In genomic region chr7:2571409-2571808, GRCh38 we compare ENCODE assay signal across 2 cellular contexts.
A peak's percentile ranks its signal among the peaks of the same experiment; 100 is the strongest.
TF ChIP-seq lines count a peak whose summit lies in the region.

No MANE protein-coding gene starts in this region.

TF ChIP-seq in K562, 482 proteins besides CTCF, POLR2A, EP300 and RAD21:
- TF ChIP-seq, protein P1, sequence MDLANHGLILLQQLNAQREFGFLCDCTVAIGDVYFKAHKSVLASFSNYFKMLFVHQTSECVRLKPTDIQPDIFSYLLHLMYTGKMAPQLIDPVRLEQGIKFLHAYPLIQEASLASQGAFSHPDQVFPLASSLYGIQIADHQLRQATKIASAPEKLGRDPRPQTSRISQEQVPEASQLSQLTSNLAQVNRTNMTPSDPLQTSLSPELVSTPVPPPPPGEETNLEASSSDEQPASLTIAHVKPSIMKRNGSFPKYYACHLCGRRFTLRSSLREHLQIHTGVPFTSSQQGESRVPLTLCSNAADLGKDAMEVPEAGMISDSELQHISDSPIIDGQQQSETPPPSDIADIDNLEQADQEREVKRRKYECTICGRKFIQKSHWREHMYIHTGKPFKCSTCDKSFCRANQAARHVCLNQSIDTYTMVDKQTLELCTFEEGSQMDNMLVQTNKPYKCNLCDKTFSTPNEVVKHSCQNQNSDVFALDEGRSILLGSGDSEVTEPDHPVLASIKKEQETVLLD (IDR thresholded peaks at IDR 0.05): no peak
- no peak for TF ChIP-seq KAT7 (CRISPR knock-in tag; IDR thresholded peaks at IDR 0.05; ENCODE audit: borderline replicate concordance)
- TF ChIP-seq, protein P2, sequence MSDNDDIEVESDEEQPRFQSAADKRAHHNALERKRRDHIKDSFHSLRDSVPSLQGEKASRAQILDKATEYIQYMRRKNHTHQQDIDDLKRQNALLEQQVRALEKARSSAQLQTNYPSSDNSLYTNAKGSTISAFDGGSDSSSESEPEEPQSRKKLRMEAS (CRISPR knock-in tag; IDR thresholded peaks at IDR 0.05): peak; percentile 54; the same call in 1 of the 2 replicates

TF ChIP-seq in SK-N-SH treated with all-trans-retinoic acid at 6 μM for 48 hours, 23 proteins besides CTCF, POLR2A, EP300 and RAD21:
- TF ChIP-seq ZNF70 (CRISPR knock-in tag; IDR thresholded peaks at IDR 0.05) (no peak), RARB (CRISPR knock-in tag; IDR thresholded peaks at IDR 0.05) (no peak), GLIS3 (CRISPR knock-in tag; IDR thresholded peaks at IDR 0.05) (no peak), CSDC2 (CRISPR knock-in tag; IDR thresholded peaks at IDR 0.05) (no peak), OSR1 (CRISPR knock-in tag; IDR thresholded peaks at IDR 0.05) (no peak), ISL1 (CRISPR knock-in tag; IDR thresholded peaks at IDR 0.05) (no peak), ZFP30 (CRISPR knock-in tag; IDR thresholded peaks at IDR 0.05) (no peak), SNAI2 (CRISPR knock-in tag; IDR thresholded peaks at IDR 0.05) (no peak), TOX (CRISPR knock-in tag; IDR thresholded peaks at IDR 0.05; ENCODE audit: borderline replicate concordance) (no peak), BACH2 (CRISPR knock-in tag; IDR thresholded peaks at IDR 0.05; ENCODE audit: borderline replicate concordance) (no peak), ARNTL (CRISPR knock-in tag; IDR thresholded peaks at IDR 0.05; ENCODE audit: borderline replicate concordance, low read depth) (no peak), TCF4 (CRISPR knock-in tag; IDR thresholded peaks at IDR 0.05; ENCODE audit: borderline replicate concordance) (no peak), ZFP3 (CRISPR knock-in tag; IDR thresholded peaks at IDR 0.05) (no peak)
- TF ChIP-seq, protein P3, sequence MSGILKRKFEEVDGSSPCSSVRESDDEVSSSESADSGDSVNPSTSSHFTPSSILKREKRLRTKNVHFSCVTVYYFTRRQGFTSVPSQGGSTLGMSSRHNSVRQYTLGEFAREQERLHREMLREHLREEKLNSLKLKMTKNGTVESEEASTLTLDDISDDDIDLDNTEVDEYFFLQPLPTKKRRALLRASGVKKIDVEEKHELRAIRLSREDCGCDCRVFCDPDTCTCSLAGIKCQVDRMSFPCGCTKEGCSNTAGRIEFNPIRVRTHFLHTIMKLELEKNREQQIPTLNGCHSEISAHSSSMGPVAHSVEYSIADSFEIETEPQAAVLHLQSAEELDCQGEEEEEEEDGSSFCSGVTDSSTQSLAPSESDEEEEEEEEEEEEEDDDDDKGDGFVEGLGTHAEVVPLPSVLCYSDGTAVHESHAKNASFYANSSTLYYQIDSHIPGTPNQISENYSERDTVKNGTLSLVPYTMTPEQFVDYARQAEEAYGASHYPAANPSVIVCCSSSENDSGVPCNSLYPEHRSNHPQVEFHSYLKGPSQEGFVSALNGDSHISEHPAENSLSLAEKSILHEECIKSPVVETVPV (CRISPR knock-in tag; IDR thresholded peaks at IDR 0.05): no peak
- TF ChIP-seq, protein P4, sequence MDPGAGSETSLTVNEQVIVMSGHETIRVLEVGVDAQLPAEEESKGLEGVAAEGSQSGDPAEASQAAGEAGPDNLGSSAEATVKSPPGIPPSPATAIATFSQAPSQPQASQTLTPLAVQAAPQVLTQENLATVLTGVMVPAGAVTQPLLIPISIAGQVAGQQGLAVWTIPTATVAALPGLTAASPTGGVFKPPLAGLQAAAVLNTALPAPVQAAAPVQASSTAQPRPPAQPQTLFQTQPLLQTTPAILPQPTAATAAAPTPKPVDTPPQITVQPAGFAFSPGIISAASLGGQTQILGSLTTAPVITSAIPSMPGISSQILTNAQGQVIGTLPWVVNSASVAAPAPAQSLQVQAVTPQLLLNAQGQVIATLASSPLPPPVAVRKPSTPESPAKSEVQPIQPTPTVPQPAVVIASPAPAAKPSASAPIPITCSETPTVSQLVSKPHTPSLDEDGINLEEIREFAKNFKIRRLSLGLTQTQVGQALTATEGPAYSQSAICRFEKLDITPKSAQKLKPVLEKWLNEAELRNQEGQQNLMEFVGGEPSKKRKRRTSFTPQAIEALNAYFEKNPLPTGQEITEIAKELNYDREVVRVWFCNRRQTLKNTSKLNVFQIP (CRISPR knock-in tag; IDR thresholded peaks at IDR 0.05; ENCODE audit: borderline replicate concordance, low read depth): no peak
